ENCODE assay signal across 24 cellular contexts in the genomic region with DNA sequence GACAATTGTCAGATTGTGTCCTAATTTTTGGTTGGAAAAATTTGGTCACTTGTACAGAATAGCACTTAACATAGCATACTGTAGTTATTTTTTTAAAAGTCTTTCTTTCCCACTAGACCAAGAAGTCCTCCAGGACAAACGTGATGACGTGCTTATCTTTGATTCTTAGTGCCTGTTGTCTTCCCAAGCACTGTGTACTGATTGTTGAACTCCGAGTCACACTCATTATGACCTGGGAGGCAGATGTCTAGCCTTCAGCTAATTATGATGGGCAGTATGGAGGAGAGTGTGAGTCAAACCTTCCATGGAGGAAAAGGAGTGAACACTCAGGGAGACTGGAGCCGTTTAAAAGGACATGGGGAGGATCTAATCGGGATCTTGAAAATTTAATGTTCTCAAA.
DNase-seq lines count a peak whose midpoint lies in the region; ATAC-seq, FAIRE-seq and TF ChIP-seq lines count a peak whose summit lies in the region.
"Had no signal": no experiment of that assay in that cellular context is flagged by ENCODE, and none has a peak within 500 bp of the region (broad histone marks: within the 10 kb centered on the region; RNA-seq: fewer than 3 reads in every experiment).

No MANE protein-coding gene starts in this region.

- peaks cover 21% of the 10 kb centered on the region for H3K4me1 ChIP-seq in cardiac muscle cell (ENCODE audit: low read depth)
- H3K4me1 ChIP-seq: BE2C, SJCRH30 had no signal

- POLR2A ChIA-PET in naive thymus-derived CD8-positive, alpha-beta T cell (lab: Charles Lee), result no interaction called here

- H3K27me3 Mint-ChIP-seq in nephron progenitor cell (ENCODE audit: low read depth, poor library complexity), result no peaks in the 10 kb centered on the region
- peaks cover 0 to 3% (median 0%) of the 10 kb centered on the region in 5 donors for H3K27me3 Mint-ChIP-seq in naive thymus-derived CD8-positive, alpha-beta T cell
- H3K27me3 Mint-ChIP-seq: T-helper 17 cell had no signal

- ATAC-seq in Right ventricle myocardium inferior, result peak; percentile 97
- ATAC-seq in naive thymus-derived CD8-positive, alpha-beta T cell, result no peak
- ATAC-seq: T-helper 17 cell had no signal

- H3K9me3 Mint-ChIP-seq in nephron progenitor cell, result peaks cover 37% of the 10 kb centered on the region
- H3K9me3 Mint-ChIP-seq in naive thymus-derived CD8-positive, alpha-beta T cell, result peaks cover under 1 to 30% (median 10%) of the 10 kb centered on the region in 9 donors
- H3K9me3 Mint-ChIP-seq: neural progenitor cell had no signal

- peaks cover 10% of the 10 kb centered on the region for H3K4me1 Mint-ChIP-seq in nephron progenitor cell
- H3K4me1 Mint-ChIP-seq in naive thymus-derived CD8-positive, alpha-beta T cell, result peaks cover 21 to 31% (median 27%) of the 10 kb centered on the region in 4 donors

- H3K36me3 ChIP-seq in cardiac muscle cell, result no peaks in the 10 kb centered on the region
- H3K36me3 ChIP-seq: BE2C, neural progenitor cell, SJCRH30, WERI-Rb-1 had no signal

- H3K27ac ChIP-seq in cardiac muscle cell, result no peak overlapping the region
- H3K27ac ChIP-seq: 22Rv1, neural progenitor cell, SJCRH30, WERI-Rb-1 had no signal

- H3K9me3 ChIP-seq in cardiac muscle cell (ENCODE audit: low read depth), result no peaks in the 10 kb centered on the region
- H3K9me3 ChIP-seq: BE2C, SJCRH30 had no signal

- peak overlapping the region; percentile 56 for H3K27ac Mint-ChIP-seq in nephron progenitor cell
- peak overlapping the region in 2 of 10 donors; percentile 8 to 84 for H3K27ac Mint-ChIP-seq in naive thymus-derived CD8-positive, alpha-beta T cell
- H3K27ac Mint-ChIP-seq: neural progenitor cell, T-helper 17 cell had no signal

- no peak for FAIRE-seq in frontal cortex (lab: Jason Lieb, UNC)
- FAIRE-seq: kidney had no signal

- H3K36me3 Mint-ChIP-seq in nephron progenitor cell (ENCODE audit: low read depth), result peaks cover 60% of the 10 kb centered on the region
- H3K36me3 Mint-ChIP-seq in naive thymus-derived CD8-positive, alpha-beta T cell, result peaks cover 0 to 9% (median 5%) of the 10 kb centered on the region in 3 donors
- H3K36me3 Mint-ChIP-seq: neural progenitor cell had no signal

- intact Hi-C loops in Right ventricle myocardium inferior (cut with DNase I) (no loop called here), cardiac septum (cut with DNase I) (no loop called here), posterior vena cava (cut with DNase I) (no loop called here)

- no peak overlapping the region for H3K4me3 ChIP-seq in cardiac muscle cell
- H3K4me3 ChIP-seq: neural progenitor cell, SJCRH30 had no signal

- DNase-seq in Right ventricle myocardium inferior (ENCODE audit: missing footprints) (no peak), cardiac septum (ENCODE audit: low spot score) (no peak), cardiac muscle cell (ENCODE audit: low read depth in 1 of 2, low spot score in 1 of 2) (peak; percentile 32 to 44), nephron progenitor cell (no peak), frontal cortex (ENCODE audit: low spot score in 2 of 2) (no peak), posterior vena cava (ENCODE audit: low spot score) (no peak)
- no peak for DNase-seq in stimulated activated naive CD4-positive, alpha-beta T cell (lab: John Stamatoyannopoulos, UW)
- no peak for DNase-seq in naive thymus-derived CD8-positive, alpha-beta T cell
- DNase-seq: activated CD4-positive, alpha-beta T cell treated with anti-CD3 and anti-CD28 coated beads, Interleukin-2, amount 50 U/mL, for 4 hours; amniotic stem cell; BE2C; Calu3; hypothalamus; Karpas-422; kidney; NCI-H1092; NCI-H524 treated with DMSO at 0.1 percent for 48 hours; SJCRH30; stimulated activated CD4-positive, alpha-beta T cell treated with anti-CD3 and anti-CD28 coated beads, Interleukin-15, amount 100 ng/mL, for 24 hours; T-helper 17 cell; WERI-Rb-1 had no signal

- peaks cover 3% of the 10 kb centered on the region for H3K27me3 ChIP-seq in cardiac muscle cell
- H3K27me3 ChIP-seq: BE2C, neural progenitor cell, SJCRH30 had no signal

- no peak overlapping the region for H3K4me3 Mint-ChIP-seq in nephron progenitor cell
- H3K4me3 Mint-ChIP-seq in naive thymus-derived CD8-positive, alpha-beta T cell, result no peak overlapping the region
- H3K4me3 Mint-ChIP-seq: mesothelial cell of epicardium, neural progenitor cell, T-helper 17 cell had no signal

- TF ChIP-seq CTCF in cardiac muscle cell (IDR thresholded peaks at IDR 0.05; ENCODE audit: low read depth, low read length) (no peak), nephron progenitor cell (IDR thresholded peaks at IDR 0.05) (no peak)

Comparison
In these comparisons a context has a peak if more than half of its experiments do, and no peak if none do; other contexts are left out.
1. DNase-seq: peak in cardiac muscle cell (2 of 2); none in Right ventricle myocardium inferior (single experiment), cardiac septum (single experiment), nephron progenitor cell (single experiment), frontal cortex (0 of 2), stimulated activated naive CD4-positive, alpha-beta T cell (0 of 6), naive thymus-derived CD8-positive, alpha-beta T cell (0 of 10) and posterior vena cava (single experiment).